ENCODE assay signal across 2 cellular contexts in genomic region chr1:62727656-62728396, GRCh38.
TF ChIP-seq lines count a peak whose summit lies in the region.

No MANE protein-coding gene starts in this region.

TF ChIP-seq in SK-N-SH, 30 proteins besides CTCF, POLR2A, EP300 and RAD21:
- TF ChIP-seq ZBTB33 (IDR thresholded peaks at IDR 0.05; ENCODE audit: borderline replicate concordance, low read depth) (no peak), RXRA (IDR thresholded peaks at IDR 0.05; ENCODE audit: borderline replicate concordance, low read depth) (no peak), GABPA (IDR thresholded peaks at IDR 0.05; ENCODE audit: low read depth) (no peak), MAX (IDR thresholded peaks at IDR 0.05; ENCODE audit: low read depth) (no peak), MXI1 (IDR thresholded peaks at IDR 0.05; ENCODE audit: low read depth, low read length) (no peak), REST (IDR thresholded peaks at IDR 0.05; ENCODE audit: low read depth, low read length) (no peak), USF2 (IDR thresholded peaks at IDR 0.05; ENCODE audit: borderline replicate concordance, low read depth, low read length) (no peak)

TF ChIP-seq in SK-N-SH treated with all-trans-retinoic acid at 6 μM for 48 hours, 23 proteins besides CTCF, POLR2A, EP300 and RAD21 (continued from another document):
- no peak for TF ChIP-seq ARNTL (CRISPR knock-in tag; IDR thresholded peaks at IDR 0.05; ENCODE audit: borderline replicate concordance, low read depth)
- no peak for TF ChIP-seq PPARA (CRISPR knock-in tag; IDR thresholded peaks at IDR 0.05; ENCODE audit: borderline replicate concordance)
- no peak for TF ChIP-seq TOX (CRISPR knock-in tag; IDR thresholded peaks at IDR 0.05; ENCODE audit: borderline replicate concordance)
- TF ChIP-seq ZNF70 (CRISPR knock-in tag; IDR thresholded peaks at IDR 0.05) = no peak
- no peak for TF ChIP-seq CSRNP3 (CRISPR knock-in tag; IDR thresholded peaks at IDR 0.05)
- no peak for TF ChIP-seq ZFP3 (CRISPR knock-in tag; IDR thresholded peaks at IDR 0.05)
- TF ChIP-seq GLIS3 (CRISPR knock-in tag; IDR thresholded peaks at IDR 0.05) = no peak
- TF ChIP-seq ZNF565 (CRISPR knock-in tag; conservative IDR thresholded peaks at IDR 0.05; ENCODE audit: low read depth) = no peak
- no peak for TF ChIP-seq ZNF8 (CRISPR knock-in tag; IDR thresholded peaks at IDR 0.05)
- TF ChIP-seq TCF4 (CRISPR knock-in tag; IDR thresholded peaks at IDR 0.05; ENCODE audit: borderline replicate concordance) = no peak
- TF ChIP-seq CREB5 (CRISPR knock-in tag; IDR thresholded peaks at IDR 0.05; ENCODE audit: low read depth) = no peak
- TF ChIP-seq PATZ1 (CRISPR knock-in tag; IDR thresholded peaks at IDR 0.05; ENCODE audit: borderline replicate concordance) = no peak
